Comparison of ENCODE assay signal across 18 cellular contexts in the genomic region with DNA sequence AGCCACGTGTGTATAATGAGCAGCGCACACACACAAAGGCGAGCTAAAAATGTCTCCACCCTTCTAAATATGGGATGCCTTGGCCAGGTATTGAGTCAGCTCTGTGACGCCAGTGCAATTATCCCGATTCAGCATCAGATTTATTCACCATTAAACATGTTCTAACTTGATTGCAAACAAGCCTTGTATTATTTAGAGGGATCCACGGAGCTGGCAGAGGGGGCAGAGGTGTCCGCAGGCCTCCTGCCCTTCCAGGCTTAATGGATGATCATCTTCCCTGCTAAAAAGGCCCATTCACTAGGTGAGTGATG.
A peak's percentile ranks its signal among the peaks of the same experiment; 100 is the strongest.
DNase-seq lines count a peak whose midpoint lies in the region; ATAC-seq and TF ChIP-seq lines count a peak whose summit lies in the region.
"Had no signal": no experiment of that assay in that cellular context is flagged by ENCODE, and none has a peak within 500 bp of the region (broad histone marks: within the 10 kb centered on the region; RNA-seq: fewer than 3 reads in every experiment).

No MANE protein-coding gene starts in this region.

- H3K9ac ChIP-seq in MM.1S (ENCODE audit: low read length) = peak overlapping the region; percentile 78

- peak overlapping the region; percentile 93 for H3K27ac Mint-ChIP-seq in activated T-helper 17 cell treated with anti-CD3 and anti-CD28 coated beads, Interleukin-2, amount 50 U/mL, for 72 hours
- H3K27ac Mint-ChIP-seq: activated B cell treated with CpG ODN at 0.5 μM for 24 hours; activated CD8-positive, alpha-beta T cell treated with anti-CD3 and anti-CD28 coated beads for 36 hours; endodermal cell; memory B cell had no signal

- no peaks in the 10 kb centered on the region for H4K20me1 ChIP-seq in MM.1S (ENCODE audit: insufficient read depth, low read length)

- H3K36me3 ChIP-seq in MM.1S (replicated peaks; ENCODE audit: insufficient read depth, low read length) = no peaks in the 10 kb centered on the region
- H3K36me3 ChIP-seq: neutrophil had no signal

- peak overlapping the region; percentile 80 for H3K4me3 Mint-ChIP-seq in activated T-helper 17 cell treated with anti-CD3 and anti-CD28 coated beads, Interleukin-2, amount 50 U/mL, for 72 hours
- H3K4me3 Mint-ChIP-seq: activated B cell treated with CpG ODN at 0.5 μM for 24 hours; activated CD8-positive, alpha-beta T cell treated with anti-CD3 and anti-CD28 coated beads for 36 hours; endodermal cell; memory B cell had no signal

- no peaks in the 10 kb centered on the region for H3K27me3 Mint-ChIP-seq in activated T-helper 17 cell treated with anti-CD3 and anti-CD28 coated beads, Interleukin-2, amount 50 U/mL, for 72 hours
- H3K27me3 Mint-ChIP-seq: activated B cell treated with CpG ODN at 0.5 μM for 24 hours; activated CD8-positive, alpha-beta T cell treated with anti-CD3 and anti-CD28 coated beads for 36 hours had no signal

- peak; percentile 92 for DNase-seq in COR-L47 (lab: John Stamatoyannopoulos, UW)
- DNase-seq in MM.1S = no peak
- DNase-seq in NCI-H2171 (lab: John Stamatoyannopoulos, UW) = peak; percentile 25
- no peak for DNase-seq in NCI-H2029 (lab: John Stamatoyannopoulos, UW)
- no peak for DNase-seq in globus pallidus (ENCODE audit: low spot score)
- no peak for DNase-seq in T-helper 1 cell
- DNase-seq: activated B cell treated with CpG ODN at 0.5 μM for 24 hours; activated CD8-positive, alpha-beta T cell treated with anti-CD3 and anti-CD28 coated beads for 36 hours; endodermal cell; GDM1; head of caudate nucleus; psoas muscle had no signal

- no peaks in the 10 kb centered on the region for H3K9me2 ChIP-seq in MM.1S (replicated peaks; ENCODE audit: insufficient read depth, low read length)

- H3K4me2 ChIP-seq in MM.1S (ENCODE audit: low read depth, low read length) = peak overlapping the region; percentile 65

- H3K36me3 Mint-ChIP-seq in activated T-helper 17 cell treated with anti-CD3 and anti-CD28 coated beads, Interleukin-2, amount 50 U/mL, for 72 hours (ENCODE audit: low read depth) = peaks cover 21% of the 10 kb centered on the region

- peak overlapping the region; percentile 27; the same call in 1 of the 2 replicates for H3K4me3 ChIP-seq in MM.1S (ENCODE audit: low read length)
- H3K4me3 ChIP-seq: coronary artery, psoas muscle, SK-N-MC had no signal

- H3K4me1 ChIP-seq in MM.1S (ENCODE audit: low read length) = peaks cover 39% of the 10 kb centered on the region

- peaks cover 32% of the 10 kb centered on the region for H3K4me1 Mint-ChIP-seq in activated T-helper 17 cell treated with anti-CD3 and anti-CD28 coated beads, Interleukin-2, amount 50 U/mL, for 72 hours
- H3K4me1 Mint-ChIP-seq: endodermal cell had no signal

- peaks cover 7% of the 10 kb centered on the region for H3K9me3 Mint-ChIP-seq in activated T-helper 17 cell treated with anti-CD3 and anti-CD28 coated beads, Interleukin-2, amount 50 U/mL, for 72 hours
- H3K9me3 Mint-ChIP-seq: activated B cell treated with CpG ODN at 0.5 μM for 24 hours had no signal

- peak overlapping the region; percentile 63; the same call in 1 of the 2 replicates for H2AFZ ChIP-seq in MM.1S (ENCODE audit: low read length)

- peak overlapping the region; percentile 99 for H3K27ac ChIP-seq in MM.1S (ENCODE audit: low read length)
- H3K27ac ChIP-seq: C4-2B, coronary artery, neutrophil, psoas muscle, SK-N-MC had no signal

- ATAC-seq in activated T-helper 17 cell treated with anti-CD3 and anti-CD28 coated beads, Interleukin-2, amount 50 U/mL, for 72 hours (replicated peaks) = no peak
- ATAC-seq: psoas muscle had no signal

- no peaks in the 10 kb centered on the region for H3K27me3 ChIP-seq in MM.1S (replicated peaks; ENCODE audit: insufficient read depth, low read length)
- H3K27me3 ChIP-seq: neutrophil had no signal

- TF ChIP-seq CTCF in MM.1S (IDR thresholded peaks at IDR 0.05; ENCODE audit: low read length) = no peak

- H3K9me3 ChIP-seq in MM.1S (replicated peaks; ENCODE audit: insufficient read depth, low read length) = no peaks in the 10 kb centered on the region
- H3K9me3 ChIP-seq: neutrophil, psoas muscle had no signal

- H3K79me2 ChIP-seq in MM.1S (ENCODE audit: low read length) = no peaks in the 10 kb centered on the region

- H3F3A ChIP-seq in MM.1S (ENCODE audit: insufficient read depth, low read length) = peaks cover 20% of the 10 kb centered on the region

Comparison
In these comparisons a context has a peak if more than half of its experiments do, and no peak if none do; other contexts are left out.
1. DNase-seq: peak in COR-L47 (single experiment) and NCI-H2171 (single experiment); none in MM.1S (single experiment), NCI-H2029 (single experiment), globus pallidus (single experiment) and T-helper 1 cell (0 of 5).